13 cellular contexts compared by ENCODE assay signal in the genomic region with DNA sequence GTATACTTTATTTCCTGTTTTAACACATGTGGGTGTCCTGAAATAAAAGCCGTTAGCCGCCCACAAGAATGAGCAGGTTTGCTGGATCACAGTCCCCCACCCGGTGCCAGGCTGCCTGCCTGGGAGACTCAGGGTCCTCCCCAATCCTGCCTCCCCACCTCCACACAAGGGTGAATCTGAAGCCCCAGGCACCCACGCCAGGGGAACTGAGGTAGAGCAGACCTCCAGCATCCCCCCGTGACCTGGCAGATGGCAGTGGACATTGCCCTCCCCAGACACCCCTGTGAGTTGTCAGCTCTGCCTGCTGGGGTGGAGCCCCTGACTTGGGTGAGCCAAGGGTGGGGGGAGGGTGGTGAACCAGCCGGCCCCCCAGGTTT.
DNase-seq lines count a peak whose midpoint lies in the region; ATAC-seq and TF ChIP-seq lines count a peak whose summit lies in the region.
"Had no signal": no experiment of that assay in that cellular context is flagged by ENCODE, and none has a peak within 500 bp of the region (broad histone marks: within the 10 kb centered on the region; RNA-seq: fewer than 3 reads in every experiment).

No MANE protein-coding gene starts in this region.

- H3K9me3 ChIP-seq in DND-41 (ENCODE audit: insufficient read depth, low read length, severe bottlenecking) (no peaks in the 10 kb centered on the region), adipocyte (ENCODE audit: control insufficient read depth, low read length) (no peaks in the 10 kb centered on the region), skeletal muscle satellite cell (replicated peaks; ENCODE audit: low read length) (no peaks in the 10 kb centered on the region)
- H3K9me3 ChIP-seq: gastroesophageal sphincter, SJCRH30 had no signal

- H3K27ac ChIP-seq in DND-41 (ENCODE audit: low read length): no peak overlapping the region
- H3K27ac ChIP-seq: KMS-11, SJCRH30 had no signal

- peaks cover 10% of the 10 kb centered on the region for H3K4me1 ChIP-seq in DND-41 (ENCODE audit: insufficient read depth, low read length)
- peaks cover 50% of the 10 kb centered on the region for H3K4me1 ChIP-seq in adipocyte (ENCODE audit: control insufficient read depth, insufficient read depth, low read length)
- peaks cover 80% of the 10 kb centered on the region for H3K4me1 ChIP-seq in skeletal muscle satellite cell (ENCODE audit: control insufficient read depth, insufficient read depth, low read length)

- H3K4me3 ChIP-seq in DND-41 (ENCODE audit: low read depth in 1 of 2, low read length in 2 of 2) (no peak overlapping the region), adipocyte (ENCODE audit: low read length) (no peak overlapping the region), skeletal muscle satellite cell (ENCODE audit: low read length) (no peak overlapping the region)
- H3K4me3 ChIP-seq: gastroesophageal sphincter, SJCRH30 had no signal

- H3K36me3 ChIP-seq in DND-41 (ENCODE audit: insufficient read depth, low read length) (no peaks in the 10 kb centered on the region), adipocyte (ENCODE audit: control insufficient read depth, insufficient read depth, low read length, severe bottlenecking) (no peaks in the 10 kb centered on the region), skeletal muscle satellite cell (ENCODE audit: insufficient read depth, low read length) (no peaks in the 10 kb centered on the region)
- H3K36me3 ChIP-seq: gastroesophageal sphincter, SJCRH30 had no signal

- H3K4me2 ChIP-seq in DND-41 (ENCODE audit: insufficient read depth, low read length) (no peak overlapping the region), skeletal muscle satellite cell (ENCODE audit: low read length) (peak overlapping the region; percentile 15)
- H3K4me2 ChIP-seq: KMS-11 had no signal

- no peak overlapping the region for H3K9ac ChIP-seq in DND-41 (ENCODE audit: low read depth, low read length)
- peak overlapping the region; percentile 35 for H3K9ac ChIP-seq in adipocyte (ENCODE audit: low read length)
- peak overlapping the region; percentile 87 for H3K9ac ChIP-seq in skeletal muscle satellite cell (ENCODE audit: low read depth, low read length)
- H3K9ac ChIP-seq: KMS-11 had no signal

- no peaks in the 10 kb centered on the region; the same call in 1 of the 2 replicates for H4K20me1 ChIP-seq in DND-41 (ENCODE audit: insufficient read depth, low read length)

- no peaks in the 10 kb centered on the region for H3K79me2 ChIP-seq in DND-41 (ENCODE audit: insufficient read depth, low read length)

- DNase-seq in activated CD8-positive, alpha-beta memory T cell treated with anti-CD3 and anti-CD28 coated beads for 24 hours: peak; percentile 67
- DNase-seq in activated CD8-positive, alpha-beta memory T cell treated with anti-CD3 and anti-CD28 coated beads, Interleukin-2, amount 50 U/mL, for 48 hours: no peak
- DNase-seq in DND-41: peak; percentile 15
- DNase-seq in adipocyte (ENCODE audit: low read depth): no peak
- DNase-seq in stimulated activated CD4-positive, alpha-beta T cell treated with anti-CD3 and anti-CD28 coated beads, Interleukin-1b, Interleukin-23, amount 100 ng/mL, for 48 hours: no peak
- no peak for DNase-seq in NCI-H526 (lab: John Stamatoyannopoulos, UW)
- DNase-seq in Kasumi-1 (lab: John Stamatoyannopoulos, UW): no peak
- DNase-seq: naive B cell, NCI-H2029 treated with DMSO at 0.1 percent for 48 hours had no signal

- no peak overlapping the region for H2AFZ ChIP-seq in DND-41 (ENCODE audit: low read depth, low read length)

- no peak for TF ChIP-seq CTCF in DND-41 (IDR thresholded peaks at IDR 0.05; ENCODE audit: borderline replicate concordance, extremely low read depth, low read length, poor library complexity, severe bottlenecking)

- peaks cover 10% of the 10 kb centered on the region for H3K27me3 ChIP-seq in DND-41 (ENCODE audit: insufficient read depth, low read length, poor library complexity)
- no peaks in the 10 kb centered on the region for H3K27me3 ChIP-seq in adipocyte (replicated peaks; ENCODE audit: control insufficient read depth, insufficient read depth, low read length)
- no peaks in the 10 kb centered on the region for H3K27me3 ChIP-seq in skeletal muscle satellite cell (ENCODE audit: control insufficient read depth, insufficient read depth, low read length)
- H3K27me3 ChIP-seq: gastroesophageal sphincter, SJCRH30 had no signal

- no peak for ATAC-seq in DND-41 (ENCODE audit: insufficient read depth, low read depth)
- ATAC-seq: gastroesophageal sphincter had no signal

Comparison
In these comparisons a context has a peak if more than half of its experiments do, and no peak if none do; other contexts are left out.
1. DNase-seq: peak in activated CD8-positive, alpha-beta memory T cell treated with anti-CD3 and anti-CD28 coated beads for 24 hours (single experiment) and DND-41 (single experiment); none in activated CD8-positive, alpha-beta memory T cell treated with anti-CD3 and anti-CD28 coated beads, Interleukin-2, amount 50 U/mL, for 48 hours (single experiment), adipocyte (single experiment), stimulated activated CD4-positive, alpha-beta T cell treated with anti-CD3 and anti-CD28 coated beads, Interleukin-1b, Interleukin-23, amount 100 ng/mL, for 48 hours (single experiment), NCI-H526 (0 of 2) and Kasumi-1 (0 of 2).